ENCODE assay signal across 20 cellular contexts in genomic region chr12:42076976-42077375, GRCh38.
"Had no signal": no experiment of that assay in that cellular context is flagged by ENCODE, and none has a peak within 500 bp of the region (broad histone marks: within the 10 kb centered on the region; RNA-seq: fewer than 3 reads in every experiment).

No MANE protein-coding gene starts in this region.

- DNase-seq: Karpas-422, KG1, MG63, NCI-H1092, NCI-H1105 treated with DMSO at 0.1 percent for 48 hours, NCI-H1417 treated with DMSO at 0.1 percent for 48 hours, NCI-H146, NCI-H187, NCI-H2029, NCI-H2081 treated with DMSO at 0.1 percent for 48 hours, NCI-H2171, NCI-H226, NCI-H446, NCI-H510A, NCI-H524 treated with DMSO at 0.1 percent for 48 hours, NCI-H69, PC-3, SHP77, SK-N-SH had no signal

- ATAC-seq: Panc1, PC-3 had no signal
